ENCODE assay signal across 9 cellular contexts in genomic region chr2:10355471-10356458, GRCh38. TPM values are rescaled to one million over a fixed set of nuclear protein-coding genes. Genes with fewer than 3 reads are reported as not detected.
DNase-seq lines count a peak whose midpoint lies in the region; ATAC-seq and TF ChIP-seq lines count a peak whose summit lies in the region.
"Had no signal": no experiment of that assay in that cellular context is flagged by ENCODE, and none has a peak within 500 bp of the region (broad histone marks: within the 10 kb centered on the region; RNA-seq: fewer than 3 reads in every experiment).

No MANE protein-coding gene starts in this region.

- H3K9me3 Mint-ChIP-seq in CD8-positive, alpha-beta T cell = no peaks in the 10 kb centered on the region
- H3K9me3 Mint-ChIP-seq in memory B cell = no peaks in the 10 kb centered on the region

- H3K4me1 Mint-ChIP-seq in CD8-positive, alpha-beta T cell (ENCODE audit: low read depth) = peaks cover 55% of the 10 kb centered on the region
- H3K4me1 Mint-ChIP-seq in memory B cell = peaks cover 39% of the 10 kb centered on the region

- H3K27me3 Mint-ChIP-seq in CD8-positive, alpha-beta T cell (ENCODE audit: low read depth) = no peaks in the 10 kb centered on the region
- H3K27me3 Mint-ChIP-seq in memory B cell = no peaks in the 10 kb centered on the region

- no peak overlapping the region for H3K4me3 Mint-ChIP-seq in CD8-positive, alpha-beta T cell
- H3K4me3 Mint-ChIP-seq in memory B cell = no peak overlapping the region

- POLR2A ChIA-PET in CD8-positive, alpha-beta T cell (lab: Charles Lee) = no interaction called here

- no peak overlapping the region for H3K27ac ChIP-seq in CD8-positive, alpha-beta T cell (ENCODE audit: low read depth, low read length)

- peaks cover 42% of the 10 kb centered on the region for H3K36me3 Mint-ChIP-seq in CD8-positive, alpha-beta T cell
- H3K36me3 Mint-ChIP-seq in memory B cell = peaks cover 19% of the 10 kb centered on the region

- ATAC-seq in CD8-positive, alpha-beta T cell = no peak
- ATAC-seq in memory B cell (ENCODE audit: low read depth) (no peak), HG02588 (IDR thresholded peaks at IDR 0.05; ENCODE audit: unreplicated experiment) (no peak)

- DNase-seq in CD8-positive, alpha-beta T cell = no peak
- peak; percentile 51 for DNase-seq in NCI-H128 (lab: John Stamatoyannopoulos, UW; ENCODE audit: unreplicated experiment)
- DNase-seq in NCI-H526 treated with DMSO at 0.1 percent for 48 hours (lab: John Stamatoyannopoulos, UW) = peak; percentile 82
- DNase-seq in memory B cell (ENCODE audit: low spot score in 2 of 2) = no peak
- DNase-seq in HT-29 (ENCODE audit: low spot score) = no peak
- DNase-seq in NCI-H82 treated with DMSO at 0.1 percent for 48 hours (lab: John Stamatoyannopoulos, UW; ENCODE audit: unreplicated experiment) = no peak
- DNase-seq in activated T-cell treated with anti-CD3 and anti-CD28 coated beads for 4 hours = no peak
- DNase-seq: T1000 had no signal

- peaks cover 25% of the 10 kb centered on the region for H3K4me1 ChIP-seq in CD8-positive, alpha-beta T cell (ENCODE audit: insufficient read depth, low read length)

- CTCF ChIA-PET in CD8-positive, alpha-beta T cell (lab: Charles Lee) = no interaction called here

- no peak for TF ChIP-seq CTCF in CD8-positive, alpha-beta T cell (IDR thresholded peaks at IDR 0.05)

- intact Hi-C loops in CD8-positive, alpha-beta T cell (cut with DNase I, micrococcal nuclease) = no loop called here

- H3K4me3 ChIP-seq in CD8-positive, alpha-beta T cell (ENCODE audit: low read depth, low read length) = no peak overlapping the region

- no peaks in the 10 kb centered on the region for H3K9me3 ChIP-seq in CD8-positive, alpha-beta T cell (ENCODE audit: low read length)

- no peaks in the 10 kb centered on the region for H3K27me3 ChIP-seq in CD8-positive, alpha-beta T cell (ENCODE audit: insufficient read depth, low read length)

- H3K36me3 ChIP-seq in CD8-positive, alpha-beta T cell (ENCODE audit: insufficient read depth, low read length) = peaks cover 6% of the 10 kb centered on the region

- H3K27ac Mint-ChIP-seq in CD8-positive, alpha-beta T cell = peak overlapping the region; percentile 82
- H3K27ac Mint-ChIP-seq in memory B cell = peak overlapping the region; percentile 67

RNA-seq across cellular contexts. Expression of gene HPCAL1, which starts 53.1 kb away (rescaled TPM):
- total RNA-seq in CD8-positive, alpha-beta T cell = 10 to 100 TPM; 25.0 to 25.6 TPM
- total RNA-seq in HT-29 (2014; rRNA removed; shearing (Covaris generic)) = 151 and 164 TPM in 2 replicates

Comparison
In these comparisons a context has a peak if more than half of its experiments do, and no peak if none do; other contexts are left out.
1. DNase-seq: peak in NCI-H128 (single experiment) and NCI-H526 treated with DMSO at 0.1 percent for 48 hours (single experiment); none in CD8-positive, alpha-beta T cell (0 of 7), memory B cell (0 of 2), HT-29 (single experiment), NCI-H82 treated with DMSO at 0.1 percent for 48 hours (single experiment) and activated T-cell treated with anti-CD3 and anti-CD28 coated beads for 4 hours (single experiment).